In the genomic region with DNA sequence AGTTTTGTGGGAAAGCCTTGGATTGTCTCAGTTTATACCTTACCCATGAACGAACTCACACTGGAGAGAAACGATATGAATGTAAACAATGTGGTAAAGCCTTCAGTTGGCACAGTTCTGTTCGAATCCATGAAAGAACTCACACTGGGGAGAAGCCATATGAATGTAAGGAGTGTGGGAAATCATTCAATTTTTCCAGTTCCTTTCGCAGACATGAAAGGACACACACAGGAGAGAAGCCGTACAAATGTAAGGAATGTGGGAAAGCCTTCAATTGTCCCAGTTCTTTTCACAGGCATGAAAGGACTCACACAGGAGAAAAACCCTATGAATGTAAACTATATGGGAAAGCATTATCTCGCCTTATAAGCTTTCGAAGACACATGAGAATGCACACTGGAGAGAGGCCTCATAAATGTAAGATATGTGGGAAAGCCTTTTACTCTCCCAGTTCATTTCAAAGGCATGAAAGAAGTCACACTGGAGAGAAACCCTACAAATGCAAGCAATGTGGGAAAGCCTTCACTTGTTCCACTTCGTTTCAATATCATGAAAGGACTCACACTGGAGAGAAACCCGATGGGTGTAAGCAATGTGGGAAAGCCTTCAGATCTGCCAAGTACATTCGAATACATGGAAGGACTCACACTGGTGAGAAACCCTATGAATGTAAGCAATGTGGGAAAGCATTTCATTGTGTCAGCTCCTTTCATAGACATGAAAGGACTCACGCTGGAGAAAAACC, we compare ENCODE assay signal across 30 cellular contexts. TPM values are rescaled to one million over a fixed set of nuclear protein-coding genes. Genes with fewer than 3 reads are reported as not detected.
"Had no signal": no experiment of that assay in that cellular context is flagged by ENCODE, and none has a peak within 500 bp of the region (broad histone marks: within the 10 kb centered on the region; RNA-seq: fewer than 3 reads in every experiment).

No MANE protein-coding gene starts in this region.

- H3K27ac ChIP-seq: heart left ventricle, neutrophil, skin epidermis, vagina had no signal

- H3K27ac Mint-ChIP-seq: activated CD4-positive, alpha-beta T cell treated with anti-CD3 and anti-CD28 coated beads for 36 hours; activated CD8-positive, alpha-beta memory T cell treated with anti-CD3 and anti-CD28 coated beads, Interleukin-2, amount 10 ng/mL, durations not matched to agents 7 days and 5 days; activated CD8-positive, alpha-beta T cell treated with anti-CD3 and anti-CD28 coated beads, Interleukin-2, amount 10 ng/mL, durations not matched to agents 7 days and 5 days; activated naive CD4-positive, alpha-beta T cell treated with anti-CD3 and anti-CD28 coated beads, Interleukin-2, amount 50 U/mL, for 72 hours; activated T-cell treated with anti-CD3 and anti-CD28 coated beads, Interleukin-2, amount 50 U/mL, for 72 hours; dendritic cell treated with granulocyte-macrophage colony-stimulating factor and Interleukin-4, amounts not matched to agents 40 ng/mL and 50 ng/mL, for 4 days; immature natural killer cell; mesothelial cell of epicardium; naive B cell; nephron progenitor cell; type B pancreatic cell had no signal

- ATAC-seq: activated CD4-positive, alpha-beta T cell treated with anti-CD3 and anti-CD28 coated beads for 36 hours; activated CD8-positive, alpha-beta memory T cell treated with anti-CD3 and anti-CD28 coated beads, Interleukin-2, amount 10 ng/mL, durations not matched to agents 7 days and 5 days; activated CD8-positive, alpha-beta T cell treated with anti-CD3 and anti-CD28 coated beads, Interleukin-2, amount 10 ng/mL, durations not matched to agents 7 days and 5 days; activated naive CD4-positive, alpha-beta T cell treated with anti-CD3 and anti-CD28 coated beads, Interleukin-2, amount 50 U/mL, for 72 hours; activated T-cell treated with anti-CD3 and anti-CD28 coated beads, Interleukin-2, amount 50 U/mL, for 72 hours; heart left ventricle; left colon; sciatic nerve; stimulated activated naive CD8-positive, alpha-beta T cell treated with anti-CD3 and anti-CD28 coated beads, Interleukin-15, Interleukin-2, amounts not matched to agents 100 U/mL and 50 U/mL, for 24 hours had no signal

- DNase-seq: activated CD4-positive, alpha-beta T cell treated with anti-CD3 and anti-CD28 coated beads for 36 hours; activated CD4-positive, CD25-positive, alpha-beta regulatory T cell; activated CD8-positive, alpha-beta memory T cell treated with anti-CD3 and anti-CD28 coated beads, Interleukin-2, amount 10 ng/mL, durations not matched to agents 7 days and 5 days; activated CD8-positive, alpha-beta T cell treated with anti-CD3 and anti-CD28 coated beads, Interleukin-2, amount 10 ng/mL, durations not matched to agents 7 days and 5 days; activated naive CD4-positive, alpha-beta T cell; activated T-cell treated with anti-CD3 and anti-CD28 coated beads for 4 hours; activated T-cell treated with anti-CD3 and anti-CD28 coated beads, Interleukin-2, amount 50 U/mL, for 72 hours; central memory CD4-positive, alpha-beta T cell; effector CD4-positive, alpha-beta T cell; foreskin fibroblast; heart left ventricle; hypothalamus; kidney; left colon; naive B cell; nephron progenitor cell; stimulated activated CD4-positive, alpha-beta T cell treated with anti-CD3 and anti-CD28 coated beads, Interleukin-12 subunit alpha, Interleukin-12 subunit beta, amount 100 ng/mL, for 4 hours; stimulated activated CD4-positive, alpha-beta T cell treated with anti-CD3 and anti-CD28 coated beads, Interleukin-4, amount 100 ng/mL, for 1 hour; stimulated activated naive CD8-positive, alpha-beta T cell treated with anti-CD3 and anti-CD28 coated beads, Interleukin-15, Interleukin-2, amounts not matched to agents 100 U/mL and 50 U/mL, for 24 hours; T-helper 2 cell had no signal

- H3K4me1 ChIP-seq: heart left ventricle, vagina had no signal

- H3K4me3 ChIP-seq: heart left ventricle, skin epidermis, vagina had no signal

- H3K27me3 Mint-ChIP-seq: activated CD4-positive, alpha-beta T cell treated with anti-CD3 and anti-CD28 coated beads for 36 hours; activated CD8-positive, alpha-beta memory T cell treated with anti-CD3 and anti-CD28 coated beads, Interleukin-2, amount 10 ng/mL, durations not matched to agents 7 days and 5 days; dendritic cell treated with granulocyte-macrophage colony-stimulating factor and Interleukin-4, amounts not matched to agents 40 ng/mL and 50 ng/mL, for 4 days; naive B cell; type B pancreatic cell had no signal

- H3K27me3 ChIP-seq: heart left ventricle, neutrophil, vagina had no signal

- H3K36me3 ChIP-seq: neutrophil had no signal

- H3K4me3 Mint-ChIP-seq: activated CD4-positive, alpha-beta T cell treated with anti-CD3 and anti-CD28 coated beads for 36 hours; activated CD8-positive, alpha-beta memory T cell treated with anti-CD3 and anti-CD28 coated beads, Interleukin-2, amount 10 ng/mL, durations not matched to agents 7 days and 5 days; activated CD8-positive, alpha-beta T cell treated with anti-CD3 and anti-CD28 coated beads, Interleukin-2, amount 10 ng/mL, durations not matched to agents 7 days and 5 days; activated T-cell treated with anti-CD3 and anti-CD28 coated beads, Interleukin-2, amount 50 U/mL, for 72 hours; dendritic cell treated with granulocyte-macrophage colony-stimulating factor and Interleukin-4, amounts not matched to agents 40 ng/mL and 50 ng/mL, for 4 days; immature natural killer cell; mesothelial cell of epicardium; naive B cell; nephron progenitor cell; type B pancreatic cell had no signal

- H3K4me1 Mint-ChIP-seq: activated CD4-positive, alpha-beta T cell treated with anti-CD3 and anti-CD28 coated beads for 36 hours; immature natural killer cell; mesothelial cell of epicardium; naive B cell; nephron progenitor cell had no signal

RNA-seq across cellular contexts. Expression of a gene that starts 7.5 kb away (rescaled TPM):
- total RNA-seq: astrocyte had no signal

RNA-seq across cellular contexts. Expression of a gene that starts 8.2 kb away (rescaled TPM):
- total RNA-seq: astrocyte had no signal

RNA-seq across cellular contexts. Expression of a gene that starts 39.7 kb away (rescaled TPM):
- total RNA-seq: astrocyte had no signal

RNA-seq across cellular contexts. Expression of a gene that starts 42.0 kb away (rescaled TPM):
- total RNA-seq: astrocyte had no signal
